In the genomic region with DNA sequence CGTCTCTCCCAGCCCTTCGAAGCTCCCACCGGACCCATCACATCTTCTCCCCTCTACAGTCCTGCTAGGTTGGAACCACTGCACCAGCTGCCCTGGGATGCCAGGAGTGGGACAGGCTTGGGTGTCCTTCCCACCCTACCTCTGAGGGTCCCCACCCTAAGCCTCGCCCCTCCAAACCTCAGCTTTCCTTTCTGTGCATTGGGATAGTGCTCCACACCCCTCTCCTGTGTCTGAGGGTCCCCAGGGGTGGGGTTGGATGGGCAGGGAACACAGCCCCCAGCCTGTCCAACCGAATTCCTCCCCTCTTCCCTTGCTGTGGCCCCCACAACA, we compare ENCODE assay signal across 1 cellular context.
TF ChIP-seq lines count a peak whose summit lies in the region.

No MANE protein-coding gene starts in this region.

TF ChIP-seq in H1, 55 proteins besides CTCF, POLR2A, EP300 and RAD21:
- TF ChIP-seq CHD1 (IDR thresholded peaks at IDR 0.05; ENCODE audit: low read depth, low read length) (no peak), CBX8 (IDR thresholded peaks at IDR 0.05; ENCODE audit: borderline replicate concordance, low read depth, low read length) (no peak), CREB1 (IDR thresholded peaks at IDR 0.05) (no peak), CHD7 (IDR thresholded peaks at IDR 0.05; ENCODE audit: insufficient replicate concordance, low read length) (no peak), FOSL1 (IDR thresholded peaks at IDR 0.05; ENCODE audit: insufficient read depth, low read depth, low read length) (no peak), SIN3A (conservative IDR thresholded peaks at IDR 0.05 in 1 of 2, IDR thresholded peaks at IDR 0.05 in 1 of 2; ENCODE audit: low read depth in 1 of 2, low read length in 2 of 2) (no peak), CHD2 (IDR thresholded peaks at IDR 0.05; ENCODE audit: low read length) (no peak), GABPA (IDR thresholded peaks at IDR 0.05; ENCODE audit: borderline replicate concordance, insufficient read depth, low read length) (no peak), MAX (IDR thresholded peaks at IDR 0.05) (no peak), TCF12 (IDR thresholded peaks at IDR 0.05; ENCODE audit: low read depth, low read length) (no peak)
TF ChIP-seq in H1: peak in this region for 0.
